In the genomic region with DNA sequence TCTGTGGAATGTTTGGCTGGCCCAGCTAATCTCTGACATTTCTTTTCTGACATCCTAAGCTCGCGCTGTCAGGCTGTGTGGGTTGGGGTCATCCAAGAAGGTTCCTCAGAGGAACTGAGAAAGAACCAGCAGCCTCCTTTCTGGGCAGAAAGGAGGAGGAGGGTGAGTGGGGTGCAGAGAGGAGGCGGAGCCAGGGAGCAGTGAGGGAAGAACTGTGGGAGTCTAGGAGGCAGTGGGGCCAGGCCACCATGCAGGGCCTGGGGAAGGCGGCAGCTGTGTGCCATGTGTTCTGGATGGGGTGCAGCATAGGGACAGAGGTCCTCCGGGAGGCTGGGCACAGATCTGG, we compare ENCODE assay signal across 10 cellular contexts.
DNase-seq lines count a peak whose midpoint lies in the region; ATAC-seq and TF ChIP-seq lines count a peak whose summit lies in the region.
"Had no signal": no experiment of that assay in that cellular context is flagged by ENCODE, and none has a peak within 500 bp of the region (broad histone marks: within the 10 kb centered on the region; RNA-seq: fewer than 3 reads in every experiment).

No MANE protein-coding gene starts in this region.

- H3K4me3 ChIP-seq in GM12875 (ENCODE audit: low read depth, low read length): peak overlapping the region; percentile 98
- no peak overlapping the region for H3K4me3 ChIP-seq in NB4 (ENCODE audit: low read depth, low read length)

- peaks cover 22% of the 10 kb centered on the region for H3K27me3 Mint-ChIP-seq in dendritic cell treated with granulocyte-macrophage colony-stimulating factor and Interleukin-4, amounts not matched to agents 40 ng/mL and 50 ng/mL, for 4 days

- peaks cover 23% of the 10 kb centered on the region for H3K36me3 Mint-ChIP-seq in dendritic cell treated with granulocyte-macrophage colony-stimulating factor and Interleukin-4, amounts not matched to agents 40 ng/mL and 50 ng/mL, for 4 days (ENCODE audit: low read depth)

- no peak for TF ChIP-seq POLR2A in NB4 (IDR thresholded peaks at IDR 0.05; ENCODE audit: extremely low read depth, insufficient read length)

- H3K9me3 Mint-ChIP-seq in dendritic cell treated with granulocyte-macrophage colony-stimulating factor and Interleukin-4, amounts not matched to agents 40 ng/mL and 50 ng/mL, for 4 days: no peaks in the 10 kb centered on the region

- peak overlapping the region; percentile 89 for H3K27ac Mint-ChIP-seq in dendritic cell treated with granulocyte-macrophage colony-stimulating factor and Interleukin-4, amounts not matched to agents 40 ng/mL and 50 ng/mL, for 4 days

- intact Hi-C loops in dendritic cell treated with granulocyte-macrophage colony-stimulating factor and Interleukin-4, amounts not matched to agents 40 ng/mL and 50 ng/mL, for 4 days (cut with micrococcal nuclease): no loop called here

- TF ChIP-seq CTCF in GM12875 (IDR thresholded peaks at IDR 0.05; ENCODE audit: borderline replicate concordance, insufficient read depth, low read depth, low read length) (no peak), NB4 (IDR thresholded peaks at IDR 0.05; ENCODE audit: low read depth, low read length) (no peak)

- peaks cover 91% of the 10 kb centered on the region for H3K4me1 Mint-ChIP-seq in dendritic cell treated with granulocyte-macrophage colony-stimulating factor and Interleukin-4, amounts not matched to agents 40 ng/mL and 50 ng/mL, for 4 days (ENCODE audit: low read depth)

- DNase-seq in Ammon's horn (ENCODE audit: low spot score) (peak; percentile 60), NB4 (ENCODE audit: low read depth) (peak; percentile 55), NCI-H146 (lab: John Stamatoyannopoulos, UW) (no peak)
- DNase-seq in stimulated activated CD4-positive, alpha-beta T cell treated with anti-CD3 and anti-CD28 coated beads, Interleukin-15, amount 100 ng/mL, for 24 hours: no peak
- DNase-seq: NCI-H1092 treated with DMSO at 0.1 percent for 48 hours, Right ventricle myocardium superior had no signal

- H3K4me3 Mint-ChIP-seq in dendritic cell treated with granulocyte-macrophage colony-stimulating factor and Interleukin-4, amounts not matched to agents 40 ng/mL and 50 ng/mL, for 4 days: peak overlapping the region; percentile 72

- ATAC-seq in GM21423 (IDR thresholded peaks at IDR 0.05; ENCODE audit: unreplicated experiment) (no peak), HG03108 (IDR thresholded peaks at IDR 0.05; ENCODE audit: unreplicated experiment) (no peak)

Comparison
In these comparisons a context has a peak if more than half of its experiments do, and no peak if none do; other contexts are left out.
1. DNase-seq: peak in Ammon's horn (single experiment) and NB4 (single experiment); none in NCI-H146 (single experiment) and stimulated activated CD4-positive, alpha-beta T cell treated with anti-CD3 and anti-CD28 coated beads, Interleukin-15, amount 100 ng/mL, for 24 hours (single experiment).